27 cellular contexts compared by ENCODE assay signal in the genomic region with DNA sequence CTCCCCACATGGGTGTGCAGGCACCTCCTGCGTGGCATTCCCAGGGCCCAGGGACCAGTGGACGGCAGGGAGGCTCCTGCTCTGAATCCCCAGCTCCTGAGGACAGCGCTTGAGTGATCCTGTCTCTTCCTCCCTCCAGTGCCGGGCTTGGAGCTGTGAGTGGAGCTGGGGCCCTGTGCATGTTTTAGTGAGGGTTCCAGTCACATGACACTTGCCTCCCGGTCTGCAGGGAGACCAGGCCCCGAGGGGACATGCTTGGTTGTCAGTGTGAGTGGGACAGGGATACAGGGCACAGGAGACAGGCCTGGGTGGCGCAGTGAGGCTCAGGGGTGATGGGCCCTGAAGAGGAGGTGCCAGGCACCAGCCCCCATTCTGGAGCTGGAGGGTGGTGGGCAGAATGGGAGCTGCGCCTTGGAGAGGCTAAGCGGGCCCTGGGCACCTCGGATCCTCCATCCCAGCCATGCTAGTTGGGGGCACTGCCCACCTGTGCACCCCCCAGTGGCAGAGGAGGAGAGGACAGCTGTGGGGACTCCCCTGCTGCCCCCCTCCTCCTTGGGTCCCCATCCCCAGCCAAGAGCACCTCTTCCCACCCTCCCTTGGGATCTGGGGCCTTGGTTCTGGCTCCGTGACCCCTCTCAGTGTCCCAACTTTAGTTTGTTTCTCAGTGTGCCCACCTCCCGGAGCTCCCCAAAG.
"Had no signal": no experiment of that assay in that cellular context is flagged by ENCODE, and none has a peak within 500 bp of the region (broad histone marks: within the 10 kb centered on the region; RNA-seq: fewer than 3 reads in every experiment).

No MANE protein-coding gene starts in this region.

- H3K36me3 ChIP-seq: gastrocnemius medialis, pancreas, prostate gland, suprapubic skin, tibial artery, upper lobe of right lung had no signal

- ATAC-seq: activated CD4-positive, alpha-beta T cell treated with anti-CD3 and anti-CD28 coated beads for 36 hours; activated CD8-positive, alpha-beta memory T cell treated with anti-CD3 and anti-CD28 coated beads, Interleukin-2, amount 10 ng/mL, durations not matched to agents 7 days and 5 days; activated CD8-positive, alpha-beta T cell treated with anti-CD3 and anti-CD28 coated beads, Interleukin-2, amount 10 ng/mL, durations not matched to agents 7 days and 5 days; activated naive CD8-positive, alpha-beta T cell treated with anti-CD3 and anti-CD28 coated beads, Interleukin-2, amount 50 U/mL, for 24 hours; gastrocnemius medialis; pancreas; stimulated activated memory B cell treated with anti-CD40 and anti-IgM and Interleukin-4, amounts not matched to agents 10 μg/mL and 1 μg/mL and 100 μg/mL, for 72 hours; upper lobe of right lung had no signal

- H3K27ac ChIP-seq: coronary artery, gastrocnemius medialis, pancreas, prostate gland, suprapubic skin, tibial artery, upper lobe of right lung had no signal

- H3K4me2 ChIP-seq: smooth muscle cell had no signal

- H3K4me3 ChIP-seq: coronary artery, dorsolateral prefrontal cortex, gastrocnemius medialis, pancreas, prostate gland, smooth muscle cell, suprapubic skin, tibial artery, upper lobe of right lung had no signal

- H3K27me3 ChIP-seq: gastrocnemius medialis, pancreas, upper lobe of right lung had no signal

- FAIRE-seq: islet of Langerhans, pancreas had no signal

- H3K9me3 ChIP-seq: gastrocnemius medialis, pancreas, prostate gland, suprapubic skin, tibial artery, upper lobe of right lung had no signal

- H3K4me1 ChIP-seq: pancreas, prostate gland, tibial artery, upper lobe of right lung had no signal

- DNase-seq: activated B cell treated with CpG ODN at 0.5 μM for 24 hours; activated CD4-positive, alpha-beta T cell treated with anti-CD3 and anti-CD28 coated beads for 36 hours; activated CD8-positive, alpha-beta memory T cell treated with anti-CD3 and anti-CD28 coated beads, Interleukin-2, amount 10 ng/mL, durations not matched to agents 7 days and 5 days; activated CD8-positive, alpha-beta T cell treated with anti-CD3 and anti-CD28 coated beads, Interleukin-2, amount 10 ng/mL, durations not matched to agents 7 days and 5 days; activated naive CD8-positive, alpha-beta T cell treated with anti-CD3 and anti-CD28 coated beads, Interleukin-2, amount 50 U/mL, for 24 hours; activated T-cell treated with anti-CD3 and anti-CD28 coated beads, Interleukin-2, amount 50 U/mL, for 48 hours; amygdala; dorsolateral prefrontal cortex; effector memory CD4-positive, alpha-beta T cell; gastrocnemius medialis; glutamatergic neuron; naive B cell; nephron progenitor cell; stimulated activated CD4-positive, alpha-beta T cell treated with anti-CD3 and anti-CD28 coated beads, Interleukin-1b, Interleukin-23, amount 100 ng/mL, for 48 hours; stimulated activated CD4-positive, alpha-beta T cell treated with anti-CD3 and anti-CD28 coated beads, Interleukin-4, amount 100 ng/mL, for 4 hours; stimulated activated CD8-positive, alpha-beta memory T cell treated with anti-CD3 and anti-CD28 coated beads, Interleukin-4, amount 100 ng/mL, for 48 hours; stimulated activated naive CD8-positive, alpha-beta T cell treated with anti-CD3 and anti-CD28 coated beads, Interleukin-15, amount 100 ng/mL, for 72 hours; T-helper 2 cell; tibial artery; upper lobe of right lung had no signal
